Comparison of ENCODE assay signal across 8 cellular contexts in genomic region chr18:50247562-50247961, GRCh38. TPM values are rescaled to one million over a fixed set of nuclear protein-coding genes. Genes with fewer than 3 reads are reported as not detected.
"Had no signal": no experiment of that assay in that cellular context is flagged by ENCODE, and none has a peak within 500 bp of the region (broad histone marks: within the 10 kb centered on the region; RNA-seq: fewer than 3 reads in every experiment).

No MANE protein-coding gene starts in this region.

- H3K4me3 Mint-ChIP-seq: IgD-negative memory B cell had no signal

- H3K36me3 Mint-ChIP-seq: IgD-negative memory B cell had no signal

- H3K4me3 ChIP-seq: K562 had no signal

- H3K27ac ChIP-seq: HL-60 had no signal

- DNase-seq: IMR-90, KBM-7, KG1 had no signal

- FAIRE-seq: HTR-8/SVneo, K562 had no signal

- ATAC-seq: K562 had no signal

- H3K4me1 Mint-ChIP-seq: IgD-negative memory B cell had no signal

- H3K27ac Mint-ChIP-seq: IgD-negative memory B cell had no signal

RNA-seq across cellular contexts. Expression of gene CFAP53, which starts 18.7 kb away (rescaled TPM):
- total RNA-seq: HT-29 had no signal
- polyA plus RNA-seq: IgD-negative memory B cell had no signal
